8 cellular contexts compared by ENCODE assay signal in genomic region chr10:31929986-31930675, GRCh38. TPM values are rescaled to one million over a fixed set of nuclear protein-coding genes. Genes with fewer than 3 reads are reported as not detected.
DNase-seq lines count a peak whose midpoint lies in the region; ATAC-seq and TF ChIP-seq lines count a peak whose summit lies in the region.

No MANE protein-coding gene starts in this region.

- H2AFZ ChIP-seq in parathyroid adenoma = peak overlapping the region; percentile 97

- H3K4me1 ChIP-seq in parathyroid adenoma = peaks cover 8% of the 10 kb centered on the region

- H3K79me2 ChIP-seq in parathyroid adenoma = no peaks in the 10 kb centered on the region

- no peaks in the 10 kb centered on the region for H3K9me3 ChIP-seq in parathyroid adenoma (ENCODE audit: control insufficient read depth, low read length)

- H3K27me3 ChIP-seq in parathyroid adenoma (ENCODE audit: control insufficient read depth, insufficient read depth, low read length) = no peaks in the 10 kb centered on the region

- ATAC-seq in HG02981 (IDR thresholded peaks at IDR 0.05; ENCODE audit: unreplicated experiment) (peak; percentile 29), sciatic nerve (no peak)

- no peak overlapping the region for H3K9ac ChIP-seq in parathyroid adenoma

- TF ChIP-seq CTCF in epithelial cell of proximal tubule (conservative IDR thresholded peaks at IDR 0.05; ENCODE audit: low read depth, low read length) = no peak
- no peak for TF ChIP-seq CTCF in parathyroid adenoma (IDR thresholded peaks at IDR 0.05)

- DNase-seq in activated naive CD4-positive, alpha-beta T cell treated with Interleukin-2 at 50 U/mL for 16 hours = peak; percentile 16
- DNase-seq in activated naive CD4-positive, alpha-beta T cell treated with anti-CD3 and anti-CD28 coated beads, Interleukin-2, amount 50 U/mL, for 16 hours = no peak
- peak in 3 of 5 experiments; percentile 8 to 95 (median 70) for DNase-seq in T-helper 2 cell
- DNase-seq in epithelial cell of proximal tubule (ENCODE audit: low read depth) = no peak
- DNase-seq in 8988T = no peak
- no peak for DNase-seq in sciatic nerve (ENCODE audit: low spot score)

- no peaks in the 10 kb centered on the region for H3K36me3 ChIP-seq in parathyroid adenoma (ENCODE audit: control insufficient read depth, insufficient read depth, low read length)

- H3K4me3 ChIP-seq in epithelial cell of proximal tubule (ENCODE audit: low read depth, low read length) = peak overlapping the region; percentile 94
- peak overlapping the region; percentile 88 for H3K4me3 ChIP-seq in parathyroid adenoma (ENCODE audit: low read depth, low read length)

- intact Hi-C loops in sciatic nerve (cut with DNase I) = loop anchor here (10.0 kb wide), 1 partner anchor 65 kb away; no protein-coding TSS in a partner anchor

- peak overlapping the region; percentile 99 for H3K4me2 ChIP-seq in parathyroid adenoma (ENCODE audit: low read length)

- H3K27ac ChIP-seq in parathyroid adenoma = peak overlapping the region; percentile 89

RNA-seq across cellular contexts. Expression of gene ARHGAP12, which starts 1.5 kb away (rescaled TPM):
- total RNA-seq in epithelial cell of proximal tubule (13.7 and 16.2 TPM in 2 replicates), sciatic nerve (57.0 TPM)

Comparison
In these comparisons a context has a peak if more than half of its experiments do, and no peak if none do; other contexts are left out.
1. DNase-seq: peak in activated naive CD4-positive, alpha-beta T cell treated with Interleukin-2 at 50 U/mL for 16 hours (single experiment) and T-helper 2 cell (3 of 5); none in activated naive CD4-positive, alpha-beta T cell treated with anti-CD3 and anti-CD28 coated beads, Interleukin-2, amount 50 U/mL, for 16 hours (single experiment), epithelial cell of proximal tubule (single experiment), 8988T (single experiment) and sciatic nerve (single experiment).